In genomic region chr10:93503075-93503474, GRCh38 we compare ENCODE assay signal across 10 cellular contexts. TPM values are rescaled to one million over a fixed set of nuclear protein-coding genes. Genes with fewer than 3 reads are reported as not detected.
DNase-seq lines count a peak whose midpoint lies in the region; ATAC-seq and TF ChIP-seq lines count a peak whose summit lies in the region.
"Had no signal": no experiment of that assay in that cellular context is flagged by ENCODE, and none has a peak within 500 bp of the region (broad histone marks: within the 10 kb centered on the region; RNA-seq: fewer than 3 reads in every experiment).

No MANE protein-coding gene starts in this region.

- TF ChIP-seq CTCF in nephron (IDR thresholded peaks at IDR 0.05; ENCODE audit: unreplicated experiment in 3 of 3) (no peak), gastroesophageal sphincter (IDR thresholded peaks at IDR 0.05) (no peak)

- CTCF ChIA-PET in activated CD4-positive, alpha-beta T cell treated with anti-CD3 and anti-CD28 coated beads, Interleukin-2, amount 10 ng/mL, durations not matched to agents 7 days and 5 days (lab: Charles Lee): interaction anchor here (0.7 to 3.8 kb wide), 5 partner anchors 8 to 221 kb away, joined by 3 to 14 read pairs (median 6); partner anchors contain the start of gene MYOF

- H3K27me3 Mint-ChIP-seq in activated CD4-positive, alpha-beta T cell treated with anti-CD3 and anti-CD28 coated beads, Interleukin-2, amount 10 ng/mL, durations not matched to agents 7 days and 5 days: no peaks in the 10 kb centered on the region
- no peaks in the 10 kb centered on the region for H3K27me3 Mint-ChIP-seq in nephron (ENCODE audit: low read depth)

- ATAC-seq in GM21576 (IDR thresholded peaks at IDR 0.05; ENCODE audit: unreplicated experiment) (peak; percentile 75), HG03521 (IDR thresholded peaks at IDR 0.05; ENCODE audit: unreplicated experiment) (peak; percentile 84), gastroesophageal sphincter (no peak)

- DNase-seq in activated CD4-positive, alpha-beta T cell treated with anti-CD3 and anti-CD28 coated beads, Interleukin-2, amount 10 ng/mL, durations not matched to agents 7 days and 5 days: no peak
- no peak for DNase-seq in activated CD4-positive, alpha-beta T cell treated with anti-CD3 and anti-CD28 coated beads for 1 hour
- no peak for DNase-seq in NCI-H1436 (lab: John Stamatoyannopoulos, UW)
- DNase-seq in NCI-H2171 treated with DMSO at 0.1 percent for 48 hours (lab: John Stamatoyannopoulos, UW): no peak
- DNase-seq: activated gamma-delta T cell treated with Interleukin-2 at 50 U/mL for 16 hours, NCI-H446 treated with DMSO at 0.1 percent for 48 hours had no signal

- H3K27me3 ChIP-seq in gastroesophageal sphincter: no peaks in the 10 kb centered on the region

- POLR2A ChIA-PET in activated CD4-positive, alpha-beta T cell treated with anti-CD3 and anti-CD28 coated beads, Interleukin-2, amount 10 ng/mL, durations not matched to agents 7 days and 5 days (lab: Charles Lee): no interaction called here

- H3K27ac ChIP-seq in gastroesophageal sphincter: no peak overlapping the region

- no peaks in the 10 kb centered on the region for H3K4me1 ChIP-seq in gastroesophageal sphincter

- no peaks in the 10 kb centered on the region for H3K9me3 ChIP-seq in gastroesophageal sphincter

- peaks cover 63% of the 10 kb centered on the region for H3K36me3 Mint-ChIP-seq in activated CD4-positive, alpha-beta T cell treated with anti-CD3 and anti-CD28 coated beads, Interleukin-2, amount 10 ng/mL, durations not matched to agents 7 days and 5 days (ENCODE audit: low read depth)
- H3K36me3 Mint-ChIP-seq in nephron (ENCODE audit: low read depth): peaks cover 22% of the 10 kb centered on the region

- peak overlapping the region; percentile 65 for H3K4me3 Mint-ChIP-seq in activated CD4-positive, alpha-beta T cell treated with anti-CD3 and anti-CD28 coated beads, Interleukin-2, amount 10 ng/mL, durations not matched to agents 7 days and 5 days
- peak overlapping the region in 1 of 3 experiments; percentile 23 for H3K4me3 Mint-ChIP-seq in nephron

- H3K4me1 Mint-ChIP-seq in activated CD4-positive, alpha-beta T cell treated with anti-CD3 and anti-CD28 coated beads, Interleukin-2, amount 10 ng/mL, durations not matched to agents 7 days and 5 days: peaks cover 51% of the 10 kb centered on the region
- H3K4me1 Mint-ChIP-seq in nephron: peaks cover 49% of the 10 kb centered on the region

- 31 to 42% methylated on average over 6 of the region's 6 CpGs for WGBS in gastroesophageal sphincter (ENCODE audit: low coverage in 1 of 2), 2 donors

- peak overlapping the region; percentile 89 for H3K27ac Mint-ChIP-seq in activated CD4-positive, alpha-beta T cell treated with anti-CD3 and anti-CD28 coated beads, Interleukin-2, amount 10 ng/mL, durations not matched to agents 7 days and 5 days
- peak overlapping the region; percentile 70 to 83 (median 70) for H3K27ac Mint-ChIP-seq in nephron

- TF ChIP-seq POLR2A in gastroesophageal sphincter (IDR thresholded peaks at IDR 0.05): no peak

- no peak overlapping the region for H3K4me3 ChIP-seq in gastroesophageal sphincter

- no peak for TF ChIP-seq EP300 in gastroesophageal sphincter (IDR thresholded peaks at IDR 0.05)

- no peaks in the 10 kb centered on the region for H3K9me3 Mint-ChIP-seq in activated CD4-positive, alpha-beta T cell treated with anti-CD3 and anti-CD28 coated beads, Interleukin-2, amount 10 ng/mL, durations not matched to agents 7 days and 5 days
- H3K9me3 Mint-ChIP-seq in nephron: no peaks in the 10 kb centered on the region

- H3K36me3 ChIP-seq in gastroesophageal sphincter: no peaks in the 10 kb centered on the region

RNA-seq across cellular contexts. Expression of gene CEP55, which starts 6.7 kb away (rescaled TPM):
- total RNA-seq in activated CD4-positive, alpha-beta T cell treated with anti-CD3 and anti-CD28 coated beads, Interleukin-2, amount 10 ng/mL, durations not matched to agents 7 days and 5 days: 10 to 100 TPM; 77.5 to 92.3 TPM
- total RNA-seq in gastroesophageal sphincter: 1 to 10 TPM in 1 of 4 donors, under 1 TPM in 2, not detected in 1; 0.13 to 3.6 (median 0.35) TPM

RNA-seq across cellular contexts. Expression of gene MYOF, which starts 20.9 kb away (rescaled TPM):
- 1 to 10 TPM; 1.4 to 2.7 TPM for total RNA-seq in activated CD4-positive, alpha-beta T cell treated with anti-CD3 and anti-CD28 coated beads, Interleukin-2, amount 10 ng/mL, durations not matched to agents 7 days and 5 days
- total RNA-seq in gastroesophageal sphincter: 100 to 1,000 TPM in 3 of 4 donors, 10 to 100 TPM in 1; 98.0 to 157 (median 126) TPM

Comparison
In these comparisons a context has a peak if more than half of its experiments do, and no peak if none do; other contexts are left out.
1. RNA of gene CEP55, which starts 6.7 kb away (total RNA-seq): 77.5 to 92.3 TPM in activated CD4-positive, alpha-beta T cell treated with anti-CD3 and anti-CD28 coated beads, Interleukin-2, amount 10 ng/mL, durations not matched to agents 7 days and 5 days; 0.13 to 3.6 TPM in gastroesophageal sphincter; every median in the first group is over 10 times any median in the second.
2. RNA of gene MYOF, which starts 20.9 kb away (total RNA-seq): 98.0 to 157 TPM in gastroesophageal sphincter; 1.4 to 2.7 TPM in activated CD4-positive, alpha-beta T cell treated with anti-CD3 and anti-CD28 coated beads, Interleukin-2, amount 10 ng/mL, durations not matched to agents 7 days and 5 days; every median in the first group is over 10 times any median in the second.